ENCODE assay signal across 10 cellular contexts in genomic region chrX:136710324-136710951, GRCh38.
DNase-seq lines count a peak whose midpoint lies in the region; ATAC-seq and TF ChIP-seq lines count a peak whose summit lies in the region.
"Had no signal": no experiment of that assay in that cellular context is flagged by ENCODE, and none has a peak within 500 bp of the region (broad histone marks: within the 10 kb centered on the region; RNA-seq: fewer than 3 reads in every experiment).

No MANE protein-coding gene starts in this region.

- H3K4me3 ChIP-seq in gastrocnemius medialis, result no peak overlapping the region
- H3K4me3 ChIP-seq: left ventricle myocardium inferior had no signal

- H3K27ac Mint-ChIP-seq in activated CD4-positive, alpha-beta T cell treated with anti-CD3 and anti-CD28 coated beads, Interleukin-2, amount 10 ng/mL, durations not matched to agents 24 days and 14 days, result peak overlapping the region; percentile 86

- no peaks in the 10 kb centered on the region for H3K9me3 ChIP-seq in gastrocnemius medialis
- H3K9me3 ChIP-seq: left ventricle myocardium inferior had no signal

- H3K36me3 ChIP-seq in gastrocnemius medialis, result no peaks in the 10 kb centered on the region

- TF ChIP-seq POLR2A in gastrocnemius medialis (IDR thresholded peaks at IDR 0.05), result no peak

- in situ Hi-C loops in gastrocnemius medialis (cut with MboI; ENCODE audit: low sequenced_read_pairs in 4 of 4), result loop anchor here in 3 of 4 donors (5.0 to 25.0 kb wide), 2 partner anchors 177 to 217 kb away; partner anchors contain the start of gene RBMX (in 1 of the 3)

- intact Hi-C loops in activated CD4-positive, alpha-beta T cell treated with anti-CD3 and anti-CD28 coated beads, Interleukin-2, amount 10 ng/mL, durations not matched to agents 24 days and 14 days (cut with micrococcal nuclease), result loop anchor here (1.0 to 10.0 kb wide), 6 partner anchors 20 to 344 kb away; no protein-coding TSS in a partner anchor
- intact Hi-C loops in gastrocnemius medialis (cut with DNase I; ENCODE audit: low total_unique reads), result loop anchor here (10.0 kb wide), 2 partner anchors 74 to 174 kb away; partner anchors contain the start of genes ARHGEF6 and RBMX

- H3K4me1 Mint-ChIP-seq in activated CD4-positive, alpha-beta T cell treated with anti-CD3 and anti-CD28 coated beads, Interleukin-2, amount 10 ng/mL, durations not matched to agents 24 days and 14 days, result peaks cover 26% of the 10 kb centered on the region

- H3K4me3 Mint-ChIP-seq in activated CD4-positive, alpha-beta T cell treated with anti-CD3 and anti-CD28 coated beads, Interleukin-2, amount 10 ng/mL, durations not matched to agents 24 days and 14 days, result peak overlapping the region; percentile 11

- DNase-seq in activated CD4-positive, alpha-beta T cell treated with anti-CD3 and anti-CD28 coated beads, Interleukin-2, amount 10 ng/mL, durations not matched to agents 24 days and 14 days, result peak; percentile 72
- DNase-seq in activated CD4-positive, alpha-beta T cell treated with anti-CD3 and anti-CD28 coated beads, Interleukin-2, amount 50 U/mL, for 1 hour, result no peak
- DNase-seq in astrocyte of the hippocampus (ENCODE audit: low read depth, low spot score), result peak; percentile 39
- DNase-seq in gastrocnemius medialis, result no peak
- DNase-seq in RKO (ENCODE audit: low spot score), result no peak
- DNase-seq: Right ventricle myocardium superior had no signal

- ATAC-seq in HG03159 (IDR thresholded peaks at IDR 0.05; ENCODE audit: unreplicated experiment), result peak; percentile 34
- no peak for ATAC-seq in gastrocnemius medialis
- no peak for ATAC-seq in HG03565 (IDR thresholded peaks at IDR 0.05; ENCODE audit: unreplicated experiment)
- ATAC-seq in GM21619 (IDR thresholded peaks at IDR 0.05; ENCODE audit: unreplicated experiment), result no peak

- H3K27me3 Mint-ChIP-seq in activated CD4-positive, alpha-beta T cell treated with anti-CD3 and anti-CD28 coated beads, Interleukin-2, amount 10 ng/mL, durations not matched to agents 24 days and 14 days, result no peaks in the 10 kb centered on the region

- no peaks in the 10 kb centered on the region for H3K27me3 ChIP-seq in gastrocnemius medialis

- peaks cover 0 to 2% of the 10 kb centered on the region in 2 donors for H3K4me1 ChIP-seq in gastrocnemius medialis

- peak overlapping the region; percentile 26 to 54 (median 38) for H3K27ac ChIP-seq in gastrocnemius medialis
- H3K27ac ChIP-seq: left ventricle myocardium inferior had no signal

- peaks cover 20% of the 10 kb centered on the region for H3K36me3 Mint-ChIP-seq in activated CD4-positive, alpha-beta T cell treated with anti-CD3 and anti-CD28 coated beads, Interleukin-2, amount 10 ng/mL, durations not matched to agents 24 days and 14 days (ENCODE audit: low read depth)

- no peaks in the 10 kb centered on the region for H3K9me3 Mint-ChIP-seq in activated CD4-positive, alpha-beta T cell treated with anti-CD3 and anti-CD28 coated beads, Interleukin-2, amount 10 ng/mL, durations not matched to agents 24 days and 14 days

- no peak for TF ChIP-seq CTCF in gastrocnemius medialis (IDR thresholded peaks at IDR 0.05 in 4 of 5, conservative IDR thresholded peaks at IDR 0.05 in 1 of 5)

Comparison
In these comparisons a context has a peak if more than half of its experiments do, and no peak if none do; other contexts are left out.
1. DNase-seq: peak in activated CD4-positive, alpha-beta T cell treated with anti-CD3 and anti-CD28 coated beads, Interleukin-2, amount 10 ng/mL, durations not matched to agents 24 days and 14 days (single experiment) and astrocyte of the hippocampus (single experiment); none in activated CD4-positive, alpha-beta T cell treated with anti-CD3 and anti-CD28 coated beads, Interleukin-2, amount 50 U/mL, for 1 hour (single experiment), gastrocnemius medialis (0 of 2) and RKO (single experiment).